Comparison of ENCODE assay signal across 16 cellular contexts in genomic region chr6:32920610-32921188, GRCh38. TPM values are rescaled to one million over a fixed set of nuclear protein-coding genes. Genes with fewer than 3 reads are reported as not detected.
DNase-seq lines count a peak whose midpoint lies in the region; ATAC-seq and TF ChIP-seq lines count a peak whose summit lies in the region.
"Had no signal": no experiment of that assay in that cellular context is flagged by ENCODE, and none has a peak within 500 bp of the region (broad histone marks: within the 10 kb centered on the region; RNA-seq: fewer than 3 reads in every experiment).

No MANE protein-coding gene starts in this region.

- WGBS in heart left ventricle, 4 donors = 61 to 73% (median 62%) methylated on average over 2 of the region's 2 CpGs
- WGBS in body of pancreas, 2 donors = 1 to 7% methylated on average over 2 of the region's 2 CpGs

- H3K27me3 Mint-ChIP-seq in memory B cell (no peaks in the 10 kb centered on the region), MCF 10A (ENCODE audit: insufficient read depth, unreplicated experiment) (peaks cover 60% of the 10 kb centered on the region)
- H3K27me3 Mint-ChIP-seq: effector memory CD8-positive, alpha-beta T cell had no signal

- TF ChIP-seq POLR2A in heart left ventricle (IDR thresholded peaks at IDR 0.05) (no peak), body of pancreas (IDR thresholded peaks at IDR 0.05) (no peak)

- H3K27ac Mint-ChIP-seq in memory B cell (peak overlapping the region; percentile 46), MCF 10A (ENCODE audit: low read depth, unreplicated experiment) (no peak overlapping the region)
- H3K27ac Mint-ChIP-seq: activated CD4-positive, alpha-beta T cell treated with anti-CD3 and anti-CD28 coated beads for 36 hours; effector memory CD8-positive, alpha-beta T cell; neural progenitor cell had no signal

- H3K9ac ChIP-seq in BLaER1 treated with 17β-estradiol and CSF1 and Interleukin-3, amounts not matched to agents 10 nM and 100 nM = no peak overlapping the region; a peak in 1 of 22 replicates
- no peak overlapping the region for H3K9ac ChIP-seq in SU-DHL-6 (ENCODE audit: low read length)
- H3K9ac ChIP-seq: neural progenitor cell had no signal

- no peaks in the 10 kb centered on the region for H3K27me3 ChIP-seq in BLaER1 treated with 17β-estradiol and CSF1 and Interleukin-3, amounts not matched to agents 10 nM and 100 nM
- H3K27me3 ChIP-seq in SU-DHL-6 (ENCODE audit: low read length) (no peaks in the 10 kb centered on the region), heart left ventricle (peaks cover 0 to 23% (median 0%) of the 10 kb centered on the region in 9 donors), body of pancreas (no peaks in the 10 kb centered on the region)

- DNase-seq in KG1 (lab: John Stamatoyannopoulos, UW) = peak; percentile 43
- no peak for DNase-seq in memory B cell (ENCODE audit: low spot score in 2 of 2)
- DNase-seq in MCF 10A (ENCODE audit: unreplicated experiment) = no peak
- DNase-seq in heart left ventricle = no peak
- no peak for DNase-seq in GM19238 (ENCODE audit: insufficient read length, low spot score)
- DNase-seq in body of pancreas = no peak
- DNase-seq: activated CD4-positive, alpha-beta T cell treated with anti-CD3 and anti-CD28 coated beads for 36 hours; activated naive CD4-positive, alpha-beta T cell; effector memory CD8-positive, alpha-beta T cell; NCI-H146 had no signal

- H3K9me3 Mint-ChIP-seq in memory B cell (no peaks in the 10 kb centered on the region), MCF 10A (ENCODE audit: unreplicated experiment) (no peaks in the 10 kb centered on the region)
- H3K9me3 Mint-ChIP-seq: effector memory CD8-positive, alpha-beta T cell; neural progenitor cell had no signal

- TF ChIP-seq CTCF in SU-DHL-6 (IDR thresholded peaks at IDR 0.05; ENCODE audit: insufficient read depth, low read length, poor library complexity, severe bottlenecking) = no peak
- TF ChIP-seq CTCF in MCF 10A (IDR thresholded peaks at IDR 0.05; ENCODE audit: unreplicated experiment) = no peak
- TF ChIP-seq CTCF in heart left ventricle (IDR thresholded peaks at IDR 0.05) = no peak
- no peak for TF ChIP-seq CTCF in body of pancreas (IDR thresholded peaks at IDR 0.05)

- no peaks in the 10 kb centered on the region for H3K79me2 ChIP-seq in SU-DHL-6 (ENCODE audit: insufficient read depth, low read length)

- H3K4me3 ChIP-seq in BLaER1 treated with 17β-estradiol and CSF1 and Interleukin-3, amounts not matched to agents 10 nM and 100 nM = no peak overlapping the region
- H3K4me3 ChIP-seq in SU-DHL-6 (ENCODE audit: insufficient read depth, low read length, poor library complexity, severe bottlenecking) (no peak overlapping the region), heart left ventricle (no peak overlapping the region), body of pancreas (no peak overlapping the region)
- H3K4me3 ChIP-seq: K562, neural progenitor cell had no signal

- H3K9me2 ChIP-seq in SU-DHL-6 (replicated peaks; ENCODE audit: insufficient read depth, low read length) = no peaks in the 10 kb centered on the region

- H3K27ac ChIP-seq in BLaER1 treated with 17β-estradiol and CSF1 and Interleukin-3, amounts not matched to agents 10 nM and 100 nM = peak overlapping the region in 1 of 11 experiments; percentile 40; a peak in 1 of 22 replicates
- H3K27ac ChIP-seq in SU-DHL-6 (ENCODE audit: low read depth, low read length) (no peak overlapping the region), heart left ventricle (peak overlapping the region in 1 of 12 donors; percentile 42), body of pancreas (peak overlapping the region in 1 of 4 donors; percentile 34)
- H3K27ac ChIP-seq: HL-60, neural progenitor cell had no signal

- no TSS peak for BruUV-seq in MCF 10A (replicated peaks; lab: Mats Ljungman, UMichigan)

- no peaks in the 10 kb centered on the region for H4K20me1 ChIP-seq in BLaER1 treated with 17β-estradiol and CSF1 and Interleukin-3, amounts not matched to agents 10 nM and 100 nM
- H4K20me1 ChIP-seq in SU-DHL-6 (ENCODE audit: low read depth, low read length) = no peaks in the 10 kb centered on the region

- no peaks in the 10 kb centered on the region for H3K36me3 ChIP-seq in BLaER1 treated with 17β-estradiol and CSF1 and Interleukin-3, amounts not matched to agents 10 nM and 100 nM
- H3K36me3 ChIP-seq in SU-DHL-6 (ENCODE audit: low read length) (no peaks in the 10 kb centered on the region), heart left ventricle (no peaks in the 10 kb centered on the region), body of pancreas (replicated peaks in 1 of 2; ENCODE audit: insufficient read depth in 1 of 2, low read depth in 2 of 2) (no peaks in the 10 kb centered on the region)
- H3K36me3 ChIP-seq: neural progenitor cell had no signal

- H3K4me1 ChIP-seq in BLaER1 treated with 17β-estradiol and CSF1 and Interleukin-3, amounts not matched to agents 10 nM and 100 nM = peaks cover 10 to 38% (median 22%) of the 10 kb centered on the region in 10 experiments; a peak in 16 of 20 replicates
- H3K4me1 ChIP-seq in heart left ventricle (peaks cover 0 to 12% (median 0%) of the 10 kb centered on the region in 12 donors), body of pancreas (peaks cover 11% of the 10 kb centered on the region)
- H3K4me1 ChIP-seq: neural progenitor cell had no signal

- H3K36me3 Mint-ChIP-seq in memory B cell = no peaks in the 10 kb centered on the region
- H3K36me3 Mint-ChIP-seq in MCF 10A (ENCODE audit: insufficient read depth, unreplicated experiment) = no peaks in the 10 kb centered on the region
- H3K36me3 Mint-ChIP-seq: neural progenitor cell had no signal

- H2AFZ ChIP-seq in SU-DHL-6 (ENCODE audit: low read depth, low read length, severe bottlenecking) = no peak overlapping the region
- H2AFZ ChIP-seq: neural progenitor cell had no signal

- POLR2A ChIA-PET in MCF 10A (lab: Yijun Ruan, JAX) = no interaction called here

- ATAC-seq in memory B cell (ENCODE audit: low read depth) = peak; percentile 79
- no peak for ATAC-seq in heart left ventricle
- no peak for ATAC-seq in body of pancreas
- ATAC-seq: activated CD4-positive, alpha-beta T cell treated with anti-CD3 and anti-CD28 coated beads for 36 hours; effector memory CD8-positive, alpha-beta T cell; K562; Right ventricle myocardium inferior had no signal

- CTCF ChIA-PET in MCF 10A (lab: Yijun Ruan, JAX) = interaction anchor here (0.9 to 2.1 kb wide), 2 partner anchors 35 to 64 kb away, joined by 4 to 5 read pairs; no protein-coding TSS in a partner anchor

- H3K4me1 Mint-ChIP-seq in memory B cell (peaks cover 38% of the 10 kb centered on the region), MCF 10A (ENCODE audit: insufficient read depth, unreplicated experiment) (no peaks in the 10 kb centered on the region)
- H3K4me1 Mint-ChIP-seq: activated CD4-positive, alpha-beta T cell treated with anti-CD3 and anti-CD28 coated beads for 36 hours; neural progenitor cell had no signal

- H3F3A ChIP-seq in SU-DHL-6 (ENCODE audit: insufficient read depth) = 0 out of 2 replicates have a peak, but pooled peaks cover 3% of the 10 kb centered on the region

- H3K4me2 ChIP-seq in BLaER1 treated with 17β-estradiol and CSF1 and Interleukin-3, amounts not matched to agents 10 nM and 100 nM = peak overlapping the region in 6 of 11 experiments; percentile 24 to 74 (median 42); a peak in 6 of 22 replicates
- peak overlapping the region; percentile 24 for H3K4me2 ChIP-seq in SU-DHL-6 (ENCODE audit: low read depth, low read length, poor library complexity, severe bottlenecking)
- H3K4me2 ChIP-seq: neural progenitor cell had no signal

- H3K9me3 ChIP-seq in BLaER1 treated with 17β-estradiol and CSF1 and Interleukin-3, amounts not matched to agents 10 nM and 100 nM (replicated peaks in 1 of 11) = no peaks in the 10 kb centered on the region
- H3K9me3 ChIP-seq in SU-DHL-6 (ENCODE audit: insufficient read depth, low read length) (no peaks in the 10 kb centered on the region), heart left ventricle (no peaks in the 10 kb centered on the region), body of pancreas (no peaks in the 10 kb centered on the region)

- H3K4me3 Mint-ChIP-seq in memory B cell (peak overlapping the region; percentile 74), MCF 10A (ENCODE audit: unreplicated experiment) (no peak overlapping the region)
- H3K4me3 Mint-ChIP-seq: activated CD4-positive, alpha-beta T cell treated with anti-CD3 and anti-CD28 coated beads for 36 hours; effector memory CD8-positive, alpha-beta T cell; neural progenitor cell had no signal

- intact Hi-C loops in MCF 10A (cut with micrococcal nuclease) = no loop called here
- intact Hi-C loops in heart left ventricle (cut with DNase I) = loop anchor here in 1 of 10 donors (5.0 kb wide), 1 partner anchor 182 kb away; no protein-coding TSS in a partner anchor
- intact Hi-C loops in body of pancreas (cut with DNase I) = no loop called here

RNA-seq across cellular contexts. Expression of gene HLA-DMB, which starts 20.1 kb away (rescaled TPM):
- not detected in 2 replicates for total RNA-seq in MCF 10A (2022)
- 100 to 1,000 TPM in 1 of 9 donors, 10 to 100 TPM in 1, 1 to 10 TPM in 7; 2.7 to 127 (median 9.3) TPM for total RNA-seq in heart left ventricle
- polyA plus RNA-seq in heart left ventricle = 1 to 10 TPM; 3.7 to 4.8 TPM
- total RNA-seq in body of pancreas = 10 to 100 TPM in 1 of 2 donors, 1 to 10 TPM in 1; 3.0 to 14.3 TPM
- polyA plus RNA-seq: K562 had no signal

RNA-seq across cellular contexts. Expression of gene HLA-DMA, which starts 32.2 kb away (rescaled TPM):
- total RNA-seq in MCF 10A (2022) = 2.4 and 2.9 TPM in 2 replicates
- 100 to 1,000 TPM in 1 of 9 donors, 10 to 100 TPM in 6, 1 to 10 TPM in 2; 5.4 to 150 (median 16.2) TPM for total RNA-seq in heart left ventricle
- 10 to 100 TPM in 1 of 2 donors, 1 to 10 TPM in 1; 8.0 to 20.4 TPM for polyA plus RNA-seq in heart left ventricle
- total RNA-seq in body of pancreas = 10 to 100 TPM; 15.8 to 26.7 TPM

RNA-seq across cellular contexts. Expression of gene BRD2, which starts 47.7 kb away (rescaled TPM):
- 201 and 223 TPM in 2 replicates for total RNA-seq in MCF 10A (2022)
- 100 to 1,000 TPM in 2 of 9 donors, 10 to 100 TPM in 7; 56.8 to 107 (median 73.5) TPM for total RNA-seq in heart left ventricle
- polyA plus RNA-seq in heart left ventricle = 10 to 100 TPM; 61.9 to 67.8 TPM
- 100 to 1,000 TPM in 1 of 2 donors, 10 to 100 TPM in 1; 99.1 to 171 TPM for total RNA-seq in body of pancreas
